Comparison of ENCODE assay signal across 1 cellular context in genomic region chr7:67302113-67303039, GRCh38.
TF ChIP-seq lines count a peak whose summit lies in the region.

No MANE protein-coding gene starts in this region.

TF ChIP-seq in HepG2, 621 proteins besides CTCF, POLR2A, EP300 and RAD21 (continued from another document and continues in another):
- no peak for TF ChIP-seq ZXDC (CRISPR knock-in tag; IDR thresholded peaks at IDR 0.05)
- no peak; the same call in 1 of the 2 replicates for TF ChIP-seq NFAT5 (CRISPR knock-in tag; IDR thresholded peaks at IDR 0.05)
- no peak for TF ChIP-seq ZNF782 (CRISPR knock-in tag; IDR thresholded peaks at IDR 0.05; ENCODE audit: borderline replicate concordance)
- peak; percentile 83 for TF ChIP-seq ASH2L (IDR thresholded peaks at IDR 0.05; ENCODE audit: insufficient read length, low read depth, low read length)
- TF ChIP-seq ZNF414 (CRISPR knock-in tag; IDR thresholded peaks at IDR 0.05): peak; percentile 45; the same call in 1 of the 2 replicates
- TF ChIP-seq ZNF430 (CRISPR knock-in tag; IDR thresholded peaks at IDR 0.05): peak; percentile 61; the same call in 1 of the 2 replicates
- no peak for TF ChIP-seq MAFG (CRISPR knock-in tag; IDR thresholded peaks at IDR 0.05)
- TF ChIP-seq ZNF256 (CRISPR knock-in tag; conservative IDR thresholded peaks at IDR 0.05): no peak
- TF ChIP-seq ZBTB25 (CRISPR knock-in tag; IDR thresholded peaks at IDR 0.05): 0 out of 2 replicates have a peak, but pooled peaks have one; percentile 23
- no peak for TF ChIP-seq PBX2 (CRISPR knock-in tag; IDR thresholded peaks at IDR 0.05)
- TF ChIP-seq HINFP (CRISPR knock-in tag; IDR thresholded peaks at IDR 0.05; ENCODE audit: low read depth): no peak
- no peak for TF ChIP-seq ATRX (CRISPR knock-in tag; IDR thresholded peaks at IDR 0.05; ENCODE audit: borderline replicate concordance)
- 0 out of 2 replicates have a peak, but pooled peaks have one; percentile 66 for TF ChIP-seq ZNF276 (CRISPR knock-in tag; IDR thresholded peaks at IDR 0.05; ENCODE audit: low read depth)
- peak; percentile 75 for TF ChIP-seq PATZ1 (CRISPR knock-in tag; IDR thresholded peaks at IDR 0.05)
- peak; percentile 85 for TF ChIP-seq YEATS2 (CRISPR knock-in tag; IDR thresholded peaks at IDR 0.05; ENCODE audit: borderline replicate concordance)
- TF ChIP-seq NR2F1 (CRISPR knock-in tag; IDR thresholded peaks at IDR 0.05): no peak
- peak; percentile 55; the same call in 1 of the 2 replicates for TF ChIP-seq ZNF574 (CRISPR knock-in tag; IDR thresholded peaks at IDR 0.05)
- TF ChIP-seq DNMT3B (CRISPR knock-in tag; conservative IDR thresholded peaks at IDR 0.05): no peak
- TF ChIP-seq HOXA7 (CRISPR knock-in tag; IDR thresholded peaks at IDR 0.05): no peak
- TF ChIP-seq RFX3 (CRISPR knock-in tag; IDR thresholded peaks at IDR 0.05): no peak
- TF ChIP-seq AHDC1 (CRISPR knock-in tag; IDR thresholded peaks at IDR 0.05; ENCODE audit: borderline replicate concordance): no peak
- TF ChIP-seq HES4 (CRISPR knock-in tag; IDR thresholded peaks at IDR 0.05; ENCODE audit: borderline replicate concordance): no peak
- TF ChIP-seq SAP130 (CRISPR knock-in tag; IDR thresholded peaks at IDR 0.05; ENCODE audit: low read depth): peak; percentile 86
- TF ChIP-seq ZNF510 (CRISPR knock-in tag; IDR thresholded peaks at IDR 0.05; ENCODE audit: low read depth): peak; percentile 67; the same call in 1 of the 2 replicates
- TF ChIP-seq SNAPC2 (CRISPR knock-in tag; IDR thresholded peaks at IDR 0.05): no peak
